In the genomic region with DNA sequence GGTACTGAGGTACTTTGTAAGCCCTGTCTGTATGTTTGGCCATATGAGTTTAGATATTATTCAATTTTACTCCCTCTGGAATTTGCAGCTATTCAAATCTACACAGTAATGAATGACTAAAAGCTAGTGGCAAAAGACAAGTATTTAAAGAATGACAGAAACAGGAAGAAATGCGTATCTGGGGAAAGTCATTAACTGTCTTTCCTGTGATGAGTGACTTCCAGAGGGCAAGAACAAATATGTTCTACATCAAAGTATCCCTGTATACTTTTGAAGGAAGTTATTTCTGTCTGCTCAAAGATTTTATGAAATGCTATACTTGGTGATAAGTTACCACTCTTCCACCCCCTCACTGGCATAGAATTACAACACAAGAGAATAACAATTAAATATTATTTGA, we compare ENCODE assay signal across 1 cellular context.
TF ChIP-seq lines count a peak whose summit lies in the region.

No MANE protein-coding gene starts in this region.

TF ChIP-seq in SK-N-SH, 30 proteins besides CTCF, POLR2A, EP300 and RAD21 (continued from another document):
- TF ChIP-seq, protein P1, sequence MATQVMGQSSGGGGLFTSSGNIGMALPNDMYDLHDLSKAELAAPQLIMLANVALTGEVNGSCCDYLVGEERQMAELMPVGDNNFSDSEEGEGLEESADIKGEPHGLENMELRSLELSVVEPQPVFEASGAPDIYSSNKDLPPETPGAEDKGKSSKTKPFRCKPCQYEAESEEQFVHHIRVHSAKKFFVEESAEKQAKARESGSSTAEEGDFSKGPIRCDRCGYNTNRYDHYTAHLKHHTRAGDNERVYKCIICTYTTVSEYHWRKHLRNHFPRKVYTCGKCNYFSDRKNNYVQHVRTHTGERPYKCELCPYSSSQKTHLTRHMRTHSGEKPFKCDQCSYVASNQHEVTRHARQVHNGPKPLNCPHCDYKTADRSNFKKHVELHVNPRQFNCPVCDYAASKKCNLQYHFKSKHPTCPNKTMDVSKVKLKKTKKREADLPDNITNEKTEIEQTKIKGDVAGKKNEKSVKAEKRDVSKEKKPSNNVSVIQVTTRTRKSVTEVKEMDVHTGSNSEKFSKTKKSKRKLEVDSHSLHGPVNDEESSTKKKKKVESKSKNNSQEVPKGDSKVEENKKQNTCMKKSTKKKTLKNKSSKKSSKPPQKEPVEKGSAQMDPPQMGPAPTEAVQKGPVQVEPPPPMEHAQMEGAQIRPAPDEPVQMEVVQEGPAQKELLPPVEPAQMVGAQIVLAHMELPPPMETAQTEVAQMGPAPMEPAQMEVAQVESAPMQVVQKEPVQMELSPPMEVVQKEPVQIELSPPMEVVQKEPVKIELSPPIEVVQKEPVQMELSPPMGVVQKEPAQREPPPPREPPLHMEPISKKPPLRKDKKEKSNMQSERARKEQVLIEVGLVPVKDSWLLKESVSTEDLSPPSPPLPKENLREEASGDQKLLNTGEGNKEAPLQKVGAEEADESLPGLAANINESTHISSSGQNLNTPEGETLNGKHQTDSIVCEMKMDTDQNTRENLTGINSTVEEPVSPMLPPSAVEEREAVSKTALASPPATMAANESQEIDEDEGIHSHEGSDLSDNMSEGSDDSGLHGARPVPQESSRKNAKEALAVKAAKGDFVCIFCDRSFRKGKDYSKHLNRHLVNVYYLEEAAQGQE (IDR thresholded peaks at IDR 0.05; ENCODE audit: low read depth, low read length), result no peak
- TF ChIP-seq, protein P2, sequence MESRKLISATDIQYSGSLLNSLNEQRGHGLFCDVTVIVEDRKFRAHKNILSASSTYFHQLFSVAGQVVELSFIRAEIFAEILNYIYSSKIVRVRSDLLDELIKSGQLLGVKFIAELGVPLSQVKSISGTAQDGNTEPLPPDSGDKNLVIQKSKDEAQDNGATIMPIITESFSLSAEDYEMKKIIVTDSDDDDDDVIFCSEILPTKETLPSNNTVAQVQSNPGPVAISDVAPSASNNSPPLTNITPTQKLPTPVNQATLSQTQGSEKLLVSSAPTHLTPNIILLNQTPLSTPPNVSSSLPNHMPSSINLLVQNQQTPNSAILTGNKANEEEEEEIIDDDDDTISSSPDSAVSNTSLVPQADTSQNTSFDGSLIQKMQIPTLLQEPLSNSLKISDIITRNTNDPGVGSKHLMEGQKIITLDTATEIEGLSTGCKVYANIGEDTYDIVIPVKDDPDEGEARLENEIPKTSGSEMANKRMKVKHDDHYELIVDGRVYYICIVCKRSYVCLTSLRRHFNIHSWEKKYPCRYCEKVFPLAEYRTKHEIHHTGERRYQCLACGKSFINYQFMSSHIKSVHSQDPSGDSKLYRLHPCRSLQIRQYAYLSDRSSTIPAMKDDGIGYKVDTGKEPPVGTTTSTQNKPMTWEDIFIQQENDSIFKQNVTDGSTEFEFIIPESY (IDR thresholded peaks at IDR 0.05; ENCODE audit: borderline replicate concordance, low read depth), result peak; percentile 62; the same call in 1 of the 2 replicates
- TF ChIP-seq NFIC (IDR thresholded peaks at IDR 0.05; ENCODE audit: borderline replicate concordance) (peak; percentile 74), FOXJ3 (CRISPR knock-in tag; IDR thresholded peaks at IDR 0.05) (no peak), RXRA (IDR thresholded peaks at IDR 0.05; ENCODE audit: borderline replicate concordance, low read depth) (peak; percentile 79; the same call in 1 of the 2 replicates), GATA2 (CRISPR knock-in tag; IDR thresholded peaks at IDR 0.05) (no peak), RFX5 (IDR thresholded peaks at IDR 0.05; ENCODE audit: low read length) (no peak), FOXM1 (IDR thresholded peaks at IDR 0.05; ENCODE audit: low read depth) (peak; percentile 94), ELF1 (IDR thresholded peaks at IDR 0.05) (no peak), JUND (IDR thresholded peaks at IDR 0.05) (peak; percentile 91), TCF12 (IDR thresholded peaks at IDR 0.05) (peak; percentile 99), TEAD4 (IDR thresholded peaks at IDR 0.05; ENCODE audit: borderline replicate concordance, insufficient read depth) (peak; percentile 96)
- TF ChIP-seq, protein P3, sequence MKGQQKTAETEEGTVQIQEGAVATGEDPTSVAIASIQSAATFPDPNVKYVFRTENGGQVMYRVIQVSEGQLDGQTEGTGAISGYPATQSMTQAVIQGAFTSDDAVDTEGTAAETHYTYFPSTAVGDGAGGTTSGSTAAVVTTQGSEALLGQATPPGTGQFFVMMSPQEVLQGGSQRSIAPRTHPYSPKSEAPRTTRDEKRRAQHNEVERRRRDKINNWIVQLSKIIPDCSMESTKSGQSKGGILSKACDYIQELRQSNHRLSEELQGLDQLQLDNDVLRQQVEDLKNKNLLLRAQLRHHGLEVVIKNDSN (IDR thresholded peaks at IDR 0.05; ENCODE audit: borderline replicate concordance, low read depth), result no peak
- TF ChIP-seq, protein P4, sequence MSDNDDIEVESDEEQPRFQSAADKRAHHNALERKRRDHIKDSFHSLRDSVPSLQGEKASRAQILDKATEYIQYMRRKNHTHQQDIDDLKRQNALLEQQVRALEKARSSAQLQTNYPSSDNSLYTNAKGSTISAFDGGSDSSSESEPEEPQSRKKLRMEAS (IDR thresholded peaks at IDR 0.05; ENCODE audit: low read depth), result no peak
